Comparison of ENCODE assay signal across 12 cellular contexts in genomic region chr10:132400547-132401151, GRCh38. TPM values are rescaled to one million over a fixed set of nuclear protein-coding genes. Genes with fewer than 3 reads are reported as not detected.
DNase-seq lines count a peak whose midpoint lies in the region; ATAC-seq and TF ChIP-seq lines count a peak whose summit lies in the region.
"Had no signal": no experiment of that assay in that cellular context is flagged by ENCODE, and none has a peak within 500 bp of the region (broad histone marks: within the 10 kb centered on the region; RNA-seq: fewer than 3 reads in every experiment).

No MANE protein-coding gene starts in this region.

- H2AFZ ChIP-seq in mesenchymal stem cell (ENCODE audit: low read depth, low read length), result no peak overlapping the region

- H2BK120ac ChIP-seq in mesenchymal stem cell (ENCODE audit: low read depth, low read length), result no peak overlapping the region

- peak overlapping the region in 1 of 2 experiments; percentile 61 for H3K14ac ChIP-seq in mesenchymal stem cell (ENCODE audit: low read length in 2 of 2)

- H2BK12ac ChIP-seq in mesenchymal stem cell (ENCODE audit: low read length in 2 of 2), result peak overlapping the region in 1 of 2 experiments; percentile 24

- peaks cover 2% of the 10 kb centered on the region for H3K27me3 Mint-ChIP-seq in endodermal cell (ENCODE audit: insufficient read depth)
- H3K27me3 Mint-ChIP-seq in HFFc6 (ENCODE audit: insufficient read depth), result no peaks in the 10 kb centered on the region

- no peak overlapping the region for H3K23ac ChIP-seq in mesenchymal stem cell (ENCODE audit: low read length in 2 of 2)

- H3K4me3 Mint-ChIP-seq in endodermal cell (no peak overlapping the region), HFFc6 (no peak overlapping the region)
- H3K4me3 Mint-ChIP-seq: stimulated activated effector memory CD8-positive, alpha-beta T cell treated with anti-CD3 and anti-CD28 coated beads, Interleukin-12 subunit alpha, Interleukin-12 subunit beta, amount 100 ng/mL, for 72 hours had no signal

- H3K36me3 ChIP-seq in endodermal cell (ENCODE audit: control insufficient read depth, insufficient read depth, low read length) (no peaks in the 10 kb centered on the region), mesenchymal stem cell (ENCODE audit: control insufficient read depth in 1 of 2, insufficient read depth in 2 of 2, low read depth in 1 of 2, low read length in 2 of 2) (peaks cover 3 to 68% of the 10 kb centered on the region in 2 experiments)

- H2BK15ac ChIP-seq in mesenchymal stem cell (ENCODE audit: low read depth, poor library complexity, severe bottlenecking), result peak overlapping the region; percentile 37

- no peak overlapping the region for H3K4me3 ChIP-seq in endodermal cell (ENCODE audit: low read length)
- H3K4me3 ChIP-seq in mesenchymal stem cell (ENCODE audit: insufficient read depth in 1 of 2, low read depth in 1 of 2, low read length in 2 of 2), result no peak overlapping the region

- H3K27ac Mint-ChIP-seq in endodermal cell, result peak overlapping the region; percentile 72
- no peak overlapping the region for H3K27ac Mint-ChIP-seq in HFFc6
- H3K27ac Mint-ChIP-seq: stimulated activated effector memory CD8-positive, alpha-beta T cell treated with anti-CD3 and anti-CD28 coated beads, Interleukin-12 subunit alpha, Interleukin-12 subunit beta, amount 100 ng/mL, for 72 hours had no signal

- H3K18ac ChIP-seq in mesenchymal stem cell (ENCODE audit: low read depth in 1 of 2, low read length in 2 of 2), result peak overlapping the region; percentile 28 to 33

- H3K27ac ChIP-seq in endodermal cell (ENCODE audit: low read depth, low read length) (no peak overlapping the region), mesenchymal stem cell (ENCODE audit: low read length, poor library complexity, severe bottlenecking) (no peak overlapping the region), temporal lobe (ENCODE audit: low read depth, low read length) (peak overlapping the region; percentile 6)

- ATAC-seq in HG03159 (IDR thresholded peaks at IDR 0.05; ENCODE audit: unreplicated experiment), result no peak
- ATAC-seq: stimulated activated effector memory CD8-positive, alpha-beta T cell treated with anti-CD3 and anti-CD28 coated beads, Interleukin-12 subunit alpha, Interleukin-12 subunit beta, amount 100 ng/mL, for 72 hours had no signal

- H3K27me3 ChIP-seq in endodermal cell (ENCODE audit: control insufficient read depth, insufficient read depth, low read length, poor library complexity, severe bottlenecking) (no peaks in the 10 kb centered on the region), mesenchymal stem cell (ENCODE audit: control insufficient read depth in 1 of 2, insufficient read depth in 1 of 2, low read length in 2 of 2) (no peaks in the 10 kb centered on the region)

- H3K36me3 Mint-ChIP-seq in endodermal cell (ENCODE audit: low read depth) (peaks cover 2% of the 10 kb centered on the region), HFFc6 (ENCODE audit: low read depth) (0 out of 2 replicates have a peak, but pooled peaks cover 1% of the 10 kb centered on the region)

- peaks cover 2% of the 10 kb centered on the region for H3K4me1 ChIP-seq in endodermal cell (ENCODE audit: control insufficient read depth, insufficient read depth, low read length)
- H3K4me1 ChIP-seq in mesenchymal stem cell (ENCODE audit: control insufficient read depth, insufficient read depth, low read depth, low read length), result peaks cover 44% of the 10 kb centered on the region

- H3K9me3 Mint-ChIP-seq in endodermal cell (no peaks in the 10 kb centered on the region), HFFc6 (no peaks in the 10 kb centered on the region)
- H3K9me3 Mint-ChIP-seq: stimulated activated effector memory CD8-positive, alpha-beta T cell treated with anti-CD3 and anti-CD28 coated beads, Interleukin-12 subunit alpha, Interleukin-12 subunit beta, amount 100 ng/mL, for 72 hours had no signal

- peak overlapping the region; percentile 25 for H4K91ac ChIP-seq in mesenchymal stem cell (ENCODE audit: low read length)

- peak; percentile 30 to 45 for DNase-seq in Kasumi-1 (lab: John Stamatoyannopoulos, UW)
- no peak for DNase-seq in endodermal cell
- no peak for DNase-seq in mesenchymal stem cell
- DNase-seq in NCI-H82 (lab: John Stamatoyannopoulos, UW), result no peak
- DNase-seq in NCI-H2227 (lab: John Stamatoyannopoulos, UW; ENCODE audit: unreplicated experiment), result no peak
- no peak for DNase-seq in HFFc6
- DNase-seq: erythroblast; NCI-H69; stimulated activated CD4-positive, alpha-beta T cell treated with anti-CD3 and anti-CD28 coated beads, Interleukin-2, amount 100 ng/mL, for 24 hours had no signal

- H4K8ac ChIP-seq in mesenchymal stem cell (ENCODE audit: low read length), result peak overlapping the region; percentile 51

- peak overlapping the region; percentile 23 for H3K4me2 ChIP-seq in mesenchymal stem cell (ENCODE audit: low read length, poor library complexity, severe bottlenecking)

- H2BK5ac ChIP-seq in mesenchymal stem cell (ENCODE audit: low read depth, low read length, poor library complexity, severe bottlenecking), result no peak overlapping the region

- no peak overlapping the region for H3K4ac ChIP-seq in mesenchymal stem cell (ENCODE audit: low read depth in 1 of 2, low read length in 2 of 2)

- H3K9me3 ChIP-seq in endodermal cell (ENCODE audit: control insufficient read depth, low read length) (no peaks in the 10 kb centered on the region), mesenchymal stem cell (ENCODE audit: control insufficient read depth, low read length) (no peaks in the 10 kb centered on the region)

- peaks cover 55% of the 10 kb centered on the region for H3K79me1 ChIP-seq in mesenchymal stem cell (replicated peaks; ENCODE audit: low read length, poor library complexity, severe bottlenecking)

- TF ChIP-seq CTCF in endodermal cell (conservative IDR thresholded peaks at IDR 0.05) (no peak), HFFc6 (IDR thresholded peaks at IDR 0.05) (no peak)

- H3K9ac ChIP-seq in endodermal cell (ENCODE audit: extremely low read depth, low read length, poor library complexity, severe bottlenecking) (no peak overlapping the region), mesenchymal stem cell (ENCODE audit: low read length) (no peak overlapping the region)

- 85 to 87% methylated on average over 13 to 17 of the region's 17 CpGs for WGBS in endodermal cell (ENCODE audit: insufficient coverage in 1 of 2, insufficient read length in 1 of 2), 2 experiments
- WGBS in mesenchymal stem cell, result 81% methylated on average over 17 of the region's 17 CpGs

- H3K4me1 Mint-ChIP-seq in endodermal cell (peaks cover 6% of the 10 kb centered on the region), HFFc6 (ENCODE audit: low read depth) (peaks cover 6% of the 10 kb centered on the region)

- peak overlapping the region; percentile 53 for H2AK5ac ChIP-seq in mesenchymal stem cell (ENCODE audit: low read length, severe bottlenecking)

RNA-seq across cellular contexts. Expression of gene PWWP2B, which starts 3.6 kb away (rescaled TPM):
- 10 to 100 TPM; 11.4 to 13.9 TPM for total RNA-seq in endodermal cell
- polyA plus RNA-seq in endodermal cell (2013, experiment 1 of 2), result 7.5 TPM
- 6.7 TPM for polyA plus RNA-seq in endodermal cell (2013, experiment 2 of 2)
- 9.8 TPM for polyA plus RNA-seq in mesenchymal stem cell (2013, experiment 1 of 2)
- polyA plus RNA-seq in mesenchymal stem cell (2013, experiment 2 of 2), result 9.5 TPM
- total RNA-seq in temporal lobe, result 5.7 TPM
- total RNA-seq in HFFc6 (2021; fragmentation: NEBNext Ultra II Directional; extraction: Animal tissue kit (Norgen Biotek cat#: 25700)), result 1 to 10 TPM; 4.1 to 6.3 (median 4.7) TPM

Comparison
In these comparisons a context has a peak if more than half of its experiments do, and no peak if none do; other contexts are left out.
1. DNase-seq: peak in Kasumi-1 (2 of 2); none in endodermal cell (single experiment), mesenchymal stem cell (single experiment), NCI-H82 (single experiment), NCI-H2227 (single experiment) and HFFc6 (single experiment).